16 cellular contexts compared by ENCODE assay signal in the genomic region with DNA sequence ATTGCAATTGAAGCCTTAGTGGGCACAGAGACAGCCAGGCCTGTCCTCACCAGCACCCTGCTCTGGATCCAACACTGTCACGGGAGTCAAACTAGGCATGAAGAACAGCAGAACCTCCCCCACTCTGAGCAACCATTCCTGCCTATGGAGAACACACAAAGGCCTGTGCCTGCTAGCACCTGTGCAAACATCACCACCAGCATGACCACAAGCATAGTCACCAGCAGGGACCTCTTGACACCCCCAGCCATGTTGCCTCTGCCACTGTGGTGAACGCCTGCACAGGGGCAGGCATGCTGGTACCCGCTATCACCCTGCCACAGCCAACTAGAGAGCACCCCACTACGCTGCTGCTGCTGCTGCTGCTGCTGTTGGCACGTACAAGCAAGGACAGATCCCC.
"Had no signal": no experiment of that assay in that cellular context is flagged by ENCODE, and none has a peak within 500 bp of the region (broad histone marks: within the 10 kb centered on the region; RNA-seq: fewer than 3 reads in every experiment).

No MANE protein-coding gene starts in this region.

- H3K4me3 Mint-ChIP-seq: activated CD4-positive, alpha-beta memory T cell treated with anti-CD3 and anti-CD28 coated beads, Interleukin-2, amount 10 ng/mL, durations not matched to agents 7 days and 5 days; activated T-cell treated with anti-CD3 and anti-CD28 coated beads, Interleukin-2, amount 50 U/mL, for 4 hours; natural killer cell treated with Interleukin-12 subunit alpha and Interleukin-12 subunit beta and Interleukin-15 and Interleukin-18, amount 100 ng/mL, for 72 hours; WTC11 had no signal

- H3K27me3 Mint-ChIP-seq: natural killer cell treated with Interleukin-12 subunit alpha and Interleukin-12 subunit beta and Interleukin-15 and Interleukin-18, amount 100 ng/mL, for 72 hours had no signal

- H3K27ac Mint-ChIP-seq: activated CD4-positive, alpha-beta memory T cell treated with anti-CD3 and anti-CD28 coated beads, Interleukin-2, amount 10 ng/mL, durations not matched to agents 7 days and 5 days; natural killer cell treated with Interleukin-12 subunit alpha and Interleukin-12 subunit beta and Interleukin-15 and Interleukin-18, amount 100 ng/mL, for 72 hours; WTC11 had no signal

- H3K4me1 Mint-ChIP-seq: activated CD4-positive, alpha-beta memory T cell treated with anti-CD3 and anti-CD28 coated beads, Interleukin-2, amount 10 ng/mL, durations not matched to agents 7 days and 5 days; WTC11 had no signal

- ATAC-seq: activated T-cell treated with anti-CD3 and anti-CD28 coated beads, Interleukin-2, amount 50 U/mL, for 4 hours; left lung; mucosa of descending colon; natural killer cell treated with Interleukin-12 subunit alpha and Interleukin-12 subunit beta and Interleukin-15 and Interleukin-18, amount 100 ng/mL, for 72 hours; WTC11 had no signal

- DNase-seq: activated CD4-positive, alpha-beta memory T cell treated with anti-CD3 and anti-CD28 coated beads, Interleukin-2, amount 10 ng/mL, durations not matched to agents 7 days and 5 days; activated CD4-positive, alpha-beta T cell treated with anti-CD3 and anti-CD28 coated beads for 4 hours; activated effector memory CD4-positive, alpha-beta T cell treated with Interleukin-2 at 50 U/mL for 16 hours; activated naive CD4-positive, alpha-beta T cell treated with anti-CD3 and anti-CD28 coated beads, Interleukin-2, amount 50 U/mL, for 16 hours; activated T-cell treated with anti-CD3 and anti-CD28 coated beads, Interleukin-2, amount 50 U/mL, for 4 hours; erythroblast; left lung; mucosa of descending colon; occipital lobe; stimulated activated CD4-positive, alpha-beta T cell treated with anti-CD3 and anti-CD28 coated beads, Interleukin-15, amount 100 ng/mL, for 24 hours; stimulated activated CD4-positive, alpha-beta T cell treated with anti-CD3 and anti-CD28 coated beads, Interleukin-4, amount 100 ng/mL, for 1 hour; stimulated activated naive CD4-positive, alpha-beta T cell; tibial artery; uterus had no signal
